In the genomic region with DNA sequence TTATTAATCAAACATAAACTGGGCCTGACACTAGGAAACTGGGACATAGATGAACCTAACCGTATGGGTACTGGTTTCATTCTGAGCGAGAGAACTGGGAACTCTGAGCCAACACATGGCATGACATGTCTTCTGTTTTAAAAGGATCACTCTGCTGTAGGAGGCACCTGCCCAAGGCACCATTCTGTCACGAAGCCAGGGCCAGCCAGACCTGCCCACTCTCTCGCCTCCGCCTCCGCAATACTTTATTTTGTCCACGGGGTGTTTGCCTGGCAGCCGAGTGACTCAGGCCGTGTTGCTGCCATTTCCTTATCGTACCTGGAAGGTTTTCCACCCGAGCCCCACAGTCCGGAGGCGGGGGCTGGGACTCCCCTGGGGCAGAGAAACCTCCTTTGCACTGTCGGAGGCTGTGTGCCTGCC, we compare ENCODE assay signal across 21 cellular contexts.
DNase-seq lines count a peak whose midpoint lies in the region; ATAC-seq and TF ChIP-seq lines count a peak whose summit lies in the region.
"Had no signal": no experiment of that assay in that cellular context is flagged by ENCODE, and none has a peak within 500 bp of the region (broad histone marks: within the 10 kb centered on the region; RNA-seq: fewer than 3 reads in every experiment).

No MANE protein-coding gene starts in this region.

- no peak overlapping the region for H3K27ac ChIP-seq in RWPE1
- peak overlapping the region; percentile 6 to 57 for H3K27ac ChIP-seq in prostate gland
- H3K27ac ChIP-seq: 22Rv1, gastroesophageal sphincter, left lung, parathyroid adenoma, SJSA1, suprapubic skin had no signal

- 58% methylated on average over 14 of the region's 14 CpGs for WGBS in prostate gland

- TF ChIP-seq CTCF in RWPE1 (conservative IDR thresholded peaks at IDR 0.05; ENCODE audit: low read depth) (no peak), prostate gland (IDR thresholded peaks at IDR 0.05) (peak in 1 of 4 experiments; percentile 11)

- CTCF ChIA-PET in RWPE1 (lab: Yijun Ruan, JAX) = no interaction called here

- H3K36me3 ChIP-seq in prostate gland = no peaks in the 10 kb centered on the region
- H3K36me3 ChIP-seq: BE2C, gastroesophageal sphincter, left lung, SJSA1, suprapubic skin had no signal

- H3K4me1 ChIP-seq in prostate gland (replicated peaks) = no peaks in the 10 kb centered on the region
- H3K4me1 ChIP-seq: BE2C, gastroesophageal sphincter, left lung, parathyroid adenoma, SJSA1 had no signal

- no peaks in the 10 kb centered on the region for H3K27me3 ChIP-seq in prostate gland (replicated peaks; ENCODE audit: insufficient read depth)
- H3K27me3 ChIP-seq: left lung, SJSA1 had no signal

- intact Hi-C loops in prostate gland (cut with DNase I) = no loop called here

- no peaks in the 10 kb centered on the region for H3K9me3 ChIP-seq in prostate gland
- H3K9me3 ChIP-seq: BE2C, gastroesophageal sphincter, left lung, SJSA1, suprapubic skin had no signal

- peak overlapping the region in 1 of 2 donors; percentile 2 for H3K4me3 ChIP-seq in prostate gland
- H3K4me3 ChIP-seq: gastroesophageal sphincter, left lung, SJSA1, suprapubic skin had no signal

- peak; percentile 97 for ATAC-seq in esophagus mucosa
- ATAC-seq in HG03108 (IDR thresholded peaks at IDR 0.05; ENCODE audit: unreplicated experiment) = no peak
- ATAC-seq in GM21367 (IDR thresholded peaks at IDR 0.05; ENCODE audit: unreplicated experiment) = no peak
- ATAC-seq: activated CD8-positive, alpha-beta memory T cell treated with anti-CD3 and anti-CD28 coated beads, Interleukin-2, amount 10 ng/mL, durations not matched to agents 7 days and 5 days; gastroesophageal sphincter; left lung had no signal

- DNase-seq in DMS 273 (lab: John Stamatoyannopoulos, UW; ENCODE audit: unreplicated experiment) = peak; percentile 12
- no peak for DNase-seq in DMS 273 treated with DMSO at 0.1 percent for 48 hours (lab: John Stamatoyannopoulos, UW)
- DNase-seq in RWPE1 (ENCODE audit: low spot score) = peak; percentile 25
- DNase-seq in prostate gland (ENCODE audit: low spot score) = peak; percentile 83
- DNase-seq in NCI-H2107 (lab: John Stamatoyannopoulos, UW) = no peak
- DNase-seq: activated CD4-positive, CD25-positive, alpha-beta regulatory T cell; activated CD8-positive, alpha-beta memory T cell treated with anti-CD3 and anti-CD28 coated beads, Interleukin-2, amount 10 ng/mL, durations not matched to agents 7 days and 5 days; activated effector memory CD4-positive, alpha-beta T cell treated with anti-CD3 and anti-CD28 coated beads, Interleukin-2, amount 50 U/mL, for 16 hours; BE2C; H9; NCI-H1417 treated with DMSO at 0.1 percent for 48 hours; stimulated activated CD4-positive, alpha-beta T cell treated with anti-CD3 and anti-CD28 coated beads, Interleukin-2, amount 100 ng/mL, for 24 hours had no signal

- POLR2A ChIA-PET in RWPE1 (lab: Yijun Ruan, JAX; ENCODE audit: low non-redundant PET) = no interaction called here

- TF ChIP-seq POLR2A in prostate gland (IDR thresholded peaks at IDR 0.05) = no peak

Comparison
In these comparisons a context has a peak if more than half of its experiments do, and no peak if none do; other contexts are left out.
1. DNase-seq: peak in DMS 273 (single experiment), RWPE1 (single experiment) and prostate gland (single experiment); none in DMS 273 treated with DMSO at 0.1 percent for 48 hours (single experiment) and NCI-H2107 (single experiment).